ENCODE assay signal across 9 cellular contexts in the genomic region with DNA sequence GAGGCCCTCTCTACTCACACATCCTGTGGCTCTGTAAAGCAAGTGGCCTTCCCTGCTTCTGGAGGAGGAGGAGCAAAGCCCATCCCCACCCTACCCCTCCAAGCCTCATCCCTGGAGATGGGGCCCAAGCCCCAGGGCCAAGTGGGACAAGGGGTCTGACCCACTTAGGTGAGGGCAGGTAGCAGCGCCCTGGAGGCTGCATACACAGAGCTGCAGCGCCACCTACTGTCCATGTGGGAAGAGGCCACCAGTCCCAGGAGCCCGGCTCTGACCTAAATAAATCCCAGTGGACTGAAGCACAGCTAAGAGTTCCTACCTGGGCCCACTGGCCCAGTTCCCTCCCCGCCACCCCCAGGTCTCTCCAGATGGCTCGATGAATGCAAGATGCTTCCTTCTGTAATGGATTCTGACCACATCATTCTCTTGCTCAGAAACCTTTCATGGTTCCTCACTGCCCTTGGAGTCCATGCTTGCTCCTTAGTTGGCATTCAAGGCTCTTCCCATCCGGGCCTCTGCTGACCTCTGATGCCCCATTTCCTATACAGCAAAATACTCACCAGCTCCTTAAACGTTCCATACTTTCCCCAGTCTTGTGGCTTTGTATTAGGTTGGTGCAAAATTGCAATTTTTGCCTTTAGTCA.
DNase-seq lines count a peak whose midpoint lies in the region; TF ChIP-seq lines count a peak whose summit lies in the region.
"Had no signal": no experiment of that assay in that cellular context is flagged by ENCODE, and none has a peak within 500 bp of the region (broad histone marks: within the 10 kb centered on the region; RNA-seq: fewer than 3 reads in every experiment).

No MANE protein-coding gene starts in this region.

- H3K79me2 ChIP-seq in Karpas-422 (ENCODE audit: low read length) (no peaks in the 10 kb centered on the region), PC-9 (ENCODE audit: low read depth) (no peaks in the 10 kb centered on the region), fibroblast of lung (ENCODE audit: control insufficient read depth, insufficient read depth, low read length) (no peaks in the 10 kb centered on the region)

- intact Hi-C loops in PC-9 (cut with micrococcal nuclease; ENCODE audit: unreplicated experiment), result loop anchor here (1.0 to 5.0 kb wide), 8 partner anchors 84 to 772 kb away; no protein-coding TSS in a partner anchor

- H3K27me3 ChIP-seq in Karpas-422 (ENCODE audit: low read length) (no peaks in the 10 kb centered on the region), PC-9 (ENCODE audit: insufficient read depth, low read depth) (no peaks in the 10 kb centered on the region), fibroblast of lung (ENCODE audit: control insufficient read depth, insufficient read depth, low read length) (peaks cover 9% of the 10 kb centered on the region)

- H3K36me3 ChIP-seq in Karpas-422 (ENCODE audit: insufficient read depth, low read length) (no peaks in the 10 kb centered on the region), PC-9 (ENCODE audit: low read depth) (no peaks in the 10 kb centered on the region), fibroblast of lung (ENCODE audit: control insufficient read depth, insufficient read depth, low read length) (no peaks in the 10 kb centered on the region)
- H3K36me3 ChIP-seq: BLaER1 had no signal

- CTCF ChIA-PET in PC-9 (lab: Charles Lee), result interaction anchor here (0.6 to 1.8 kb wide), 5 partner anchors 15 to 422 kb away, joined by 3 to 16 read pairs (median 4); no protein-coding TSS in a partner anchor

- no peak overlapping the region for H3K4me3 ChIP-seq in Karpas-422 (ENCODE audit: low read length)
- H3K4me3 ChIP-seq in PC-9, result no peak overlapping the region
- H3K4me3 ChIP-seq in fibroblast of lung (replicated peaks in 1 of 4; ENCODE audit: control extremely low read depth in 1 of 4, insufficient read depth in 1 of 4, low read depth in 3 of 4, low read length in 4 of 4), result no peak overlapping the region
- H3K4me3 ChIP-seq: BLaER1 had no signal

- H3K4me1 Mint-ChIP-seq in nephron progenitor cell, result peaks cover 12% of the 10 kb centered on the region

- H4K20me1 ChIP-seq in Karpas-422 (ENCODE audit: insufficient read depth, low read depth, low read length) (no peaks in the 10 kb centered on the region), PC-9 (ENCODE audit: insufficient read depth) (no peaks in the 10 kb centered on the region), fibroblast of lung (ENCODE audit: control insufficient read depth, extremely low read depth, insufficient read depth, low read length) (no peaks in the 10 kb centered on the region)
- H4K20me1 ChIP-seq: BLaER1 had no signal

- no peaks in the 10 kb centered on the region for H3K36me3 Mint-ChIP-seq in nephron progenitor cell (ENCODE audit: low read depth)

- H3K4me1 ChIP-seq in Karpas-422 (ENCODE audit: low read length) (no peaks in the 10 kb centered on the region), PC-9 (replicated peaks; ENCODE audit: insufficient read depth) (0 out of 2 replicates have a peak, but pooled peaks cover 6% of the 10 kb centered on the region), fibroblast of lung (ENCODE audit: control insufficient read depth, extremely low read depth, insufficient read depth, low read length) (no peaks in the 10 kb centered on the region)

- peaks cover 89% of the 10 kb centered on the region for H3K27me3 Mint-ChIP-seq in nephron progenitor cell (ENCODE audit: low read depth, poor library complexity)

- H3K9me2 ChIP-seq in Karpas-422 (replicated peaks; ENCODE audit: insufficient read depth, low read length), result no peaks in the 10 kb centered on the region
- H3K9me2 ChIP-seq in PC-9 (ENCODE audit: insufficient read depth), result no peaks in the 10 kb centered on the region

- H3K9me3 ChIP-seq in Karpas-422 (ENCODE audit: low read length) (no peaks in the 10 kb centered on the region), PC-9 (ENCODE audit: insufficient read depth, low read depth) (no peaks in the 10 kb centered on the region), fibroblast of lung (ENCODE audit: control insufficient read depth, insufficient read depth, low read depth, low read length) (no peaks in the 10 kb centered on the region)
- H3K9me3 ChIP-seq: BLaER1 had no signal

- no peak overlapping the region for H3K27ac Mint-ChIP-seq in nephron progenitor cell

- peak; percentile 21 to 32 for DNase-seq in NCI-H187 (lab: John Stamatoyannopoulos, UW)
- DNase-seq in NCI-H187 treated with DMSO at 0.1 percent for 48 hours (lab: John Stamatoyannopoulos, UW), result no peak
- DNase-seq in Karpas-422, result peak; percentile 93
- peak; percentile 58 to 82 for DNase-seq in PC-9
- DNase-seq in activated T-cell treated with anti-CD3 and anti-CD28 coated beads, Interleukin-2, amount 50 U/mL, for 1 hour, result peak; percentile 86
- DNase-seq in fibroblast of lung (ENCODE audit: low read depth in 2 of 2), result peak; percentile 51 to 69
- DNase-seq in nephron progenitor cell, result peak; percentile 90
- DNase-seq in stimulated activated naive CD4-positive, alpha-beta T cell treated with Interleukin-2 at 50 U/mL for 16 hours (lab: John Stamatoyannopoulos, UW), result peak; percentile 73

- no peak overlapping the region for H2AFZ ChIP-seq in Karpas-422 (ENCODE audit: low read length)
- H2AFZ ChIP-seq in PC-9, result no peak overlapping the region
- H2AFZ ChIP-seq in fibroblast of lung (ENCODE audit: low read length), result no peak overlapping the region

- peak; percentile 99 for TF ChIP-seq CTCF in PC-9 (conservative IDR thresholded peaks at IDR 0.05)
- TF ChIP-seq CTCF in fibroblast of lung (conservative IDR thresholded peaks at IDR 0.05 in 1 of 2, IDR thresholded peaks at IDR 0.05 in 1 of 2; ENCODE audit: low read depth in 1 of 2, low read length in 2 of 2), result peak; percentile 91 to 96
- peak; percentile 94 for TF ChIP-seq CTCF in nephron progenitor cell (IDR thresholded peaks at IDR 0.05)

- BruUV-seq in PC-9 (replicated peaks; lab: Mats Ljungman, UMichigan), result no TSS peak

- peaks cover 4% of the 10 kb centered on the region for H3K9me3 Mint-ChIP-seq in nephron progenitor cell

- H3F3A ChIP-seq in PC-9 (ENCODE audit: insufficient read depth, low read depth), result no peaks in the 10 kb centered on the region

- H3K27ac ChIP-seq in Karpas-422 (ENCODE audit: low read length) (no peak overlapping the region), PC-9 (no peak overlapping the region), fibroblast of lung (ENCODE audit: insufficient read depth, low read length) (no peak overlapping the region)
- H3K27ac ChIP-seq: BLaER1 had no signal

- H3K4me3 Mint-ChIP-seq in nephron progenitor cell, result no peak overlapping the region

- POLR2A ChIA-PET in PC-9 (lab: Charles Lee; ENCODE audit: unreplicated experiment), result interaction anchor here (0.7 kb wide), 1 partner anchor 14 kb away, joined by 4 read pairs; no protein-coding TSS in a partner anchor

- H3K4me2 ChIP-seq in Karpas-422 (ENCODE audit: low read depth, low read length, poor library complexity, severe bottlenecking), result no peak overlapping the region
- no peak overlapping the region for H3K4me2 ChIP-seq in PC-9
- H3K4me2 ChIP-seq in fibroblast of lung (ENCODE audit: extremely low read depth, insufficient read depth, low read length), result no peak overlapping the region
- H3K4me2 ChIP-seq: BLaER1 had no signal

- H3K9ac ChIP-seq in Karpas-422 (ENCODE audit: low read length) (no peak overlapping the region), fibroblast of lung (ENCODE audit: insufficient read depth, low read length) (no peak overlapping the region)
- H3K9ac ChIP-seq: BLaER1 had no signal
